In genomic region chr22:46578251-46578823, GRCh38 we compare ENCODE assay signal across 10 cellular contexts. TPM values are rescaled to one million over a fixed set of nuclear protein-coding genes. Genes with fewer than 3 reads are reported as not detected.
DNase-seq lines count a peak whose midpoint lies in the region; ATAC-seq, FAIRE-seq and TF ChIP-seq lines count a peak whose summit lies in the region.
"Had no signal": no experiment of that assay in that cellular context is flagged by ENCODE, and none has a peak within 500 bp of the region (broad histone marks: within the 10 kb centered on the region; RNA-seq: fewer than 3 reads in every experiment).

No MANE protein-coding gene starts in this region.

- no peak for FAIRE-seq in HepG2 (lab: Jason Lieb, UNC)
- FAIRE-seq: A204.1, islet of Langerhans had no signal

- ATAC-seq in SK-N-SH treated with all-trans-retinoic acid at 6 μM for 48 hours (no peak), HepG2 (peak; percentile 11)

- H3K4me2 ChIP-seq in SK-N-SH: peak overlapping the region; percentile 98
- peak overlapping the region; percentile 98 for H3K4me2 ChIP-seq in HepG2 (ENCODE audit: low read depth, low read length)

- H3K9ac ChIP-seq in SK-N-SH: no peak overlapping the region
- H3K9ac ChIP-seq in HepG2 (ENCODE audit: insufficient read depth, low read depth, low read length): peak overlapping the region; percentile 74

- no peaks in the 10 kb centered on the region for H3K36me3 ChIP-seq in SK-N-SH (replicated peaks in 1 of 2; ENCODE audit: control insufficient read depth in 1 of 2, insufficient read depth in 2 of 2, low read length in 1 of 2)
- H3K36me3 ChIP-seq in HepG2 (replicated peaks in 1 of 2; ENCODE audit: control insufficient read depth in 1 of 2, insufficient read depth in 2 of 2, low read length in 2 of 2): no peaks in the 10 kb centered on the region
- H3K36me3 ChIP-seq in suprapubic skin: no peaks in the 10 kb centered on the region

- H3K79me2 ChIP-seq in SK-N-SH (ENCODE audit: insufficient read depth) (peaks cover 4% of the 10 kb centered on the region), HepG2 (ENCODE audit: insufficient read depth, low read length) (peaks cover 25% of the 10 kb centered on the region)

- DNase-seq in SK-N-SH (no peak), astrocyte of the cerebellum (ENCODE audit: low read depth) (no peak), HepG2 (ENCODE audit: low spot score) (no peak), suprapubic skin (ENCODE audit: low spot score in 2 of 2) (peak in 1 of 2 donors; percentile 67), pons (ENCODE audit: low spot score) (no peak), NCI-H1105 treated with DMSO at 0.1 percent for 48 hours (lab: John Stamatoyannopoulos, UW) (no peak), ACHN (no peak)

- intact Hi-C loops in HepG2 (cut with micrococcal nuclease; ENCODE audit: unreplicated experiment): loop anchor here (5.0 to 10.0 kb wide), 2 partner anchors 74 to 156 kb away; partner anchors contain the start of gene CERK

- H3K4me3 ChIP-seq in SK-N-SH (ENCODE audit: low read depth in 2 of 2, low read length in 1 of 2): peak overlapping the region in 1 of 2 experiments; percentile 76; a peak in 3 of 4 replicates
- H3K4me3 ChIP-seq in astrocyte of the cerebellum (ENCODE audit: low read depth, low read length): peak overlapping the region; percentile 59
- H3K4me3 ChIP-seq in HepG2 (replicated peaks in 1 of 3; ENCODE audit: insufficient read depth in 1 of 3, low read depth in 2 of 3, low read length in 3 of 3): peak overlapping the region; percentile 63 to 80 (median 64)
- H3K4me3 ChIP-seq in suprapubic skin: peak overlapping the region; percentile 84

- peaks cover 4% of the 10 kb centered on the region for H3F3A ChIP-seq in SK-N-SH (replicated peaks; ENCODE audit: insufficient read depth)

- TF ChIP-seq POLR2A in HepG2 (IDR thresholded peaks at IDR 0.05; ENCODE audit: insufficient read depth in 1 of 2, low read depth in 2 of 2, low read length in 2 of 2): no peak
- no peak for TF ChIP-seq POLR2A in suprapubic skin (IDR thresholded peaks at IDR 0.05)

- TF ChIP-seq EP300 in SK-N-SH (IDR thresholded peaks at IDR 0.05; ENCODE audit: borderline replicate concordance in 1 of 2, low read depth in 1 of 2, low read length in 1 of 2) (no peak), HepG2 (IDR thresholded peaks at IDR 0.05; ENCODE audit: low read depth in 2 of 2, low read length in 2 of 2) (no peak), HepG2 (CRISPR knock-in tag; IDR thresholded peaks at IDR 0.05; ENCODE audit: borderline replicate concordance) (no peak), suprapubic skin (IDR thresholded peaks at IDR 0.05) (no peak)

- TF ChIP-seq CTCF in SK-N-SH (IDR thresholded peaks at IDR 0.05) (no peak), astrocyte of the cerebellum (IDR thresholded peaks at IDR 0.05; ENCODE audit: low read depth, low read length, missing control alignments) (no peak), HepG2 (CRISPR knock-in tag; IDR thresholded peaks at IDR 0.05) (no peak), suprapubic skin (IDR thresholded peaks at IDR 0.05) (no peak)

- in situ Hi-C loops in astrocyte of the cerebellum (cut with HindIII; ENCODE audit: low sequenced_read_pairs): no loop called here
- in situ Hi-C loops in HepG2 (cut with HindIII; ENCODE audit: extremely low pct_ligation_motif_present, low pct_unique_long_range_greater_than_20kb): no loop called here
- in situ Hi-C loops in ACHN (cut with HindIII; ENCODE audit: low pct_ligation_motif_present, low pct_unique_long_range_greater_than_20kb, low sequenced_read_pairs): no loop called here

- peaks cover 0 to 46% of the 10 kb centered on the region in 2 experiments; a peak in 3 of 4 replicates for H3K4me1 ChIP-seq in SK-N-SH (ENCODE audit: control insufficient read depth in 1 of 2, insufficient read depth in 2 of 2, low read depth in 1 of 2, low read length in 1 of 2)
- H3K4me1 ChIP-seq in HepG2 (ENCODE audit: insufficient read depth, low read length): peaks cover 82% of the 10 kb centered on the region
- peaks cover 64% of the 10 kb centered on the region for H3K4me1 ChIP-seq in suprapubic skin

- CTCF ChIA-PET in SK-N-SH (lab: Yijun Ruan, JAX): interaction anchor here (1.6 kb wide), 1 partner anchor 46 kb away, joined by 3 read pairs; no protein-coding TSS in a partner anchor
- CTCF ChIA-PET in HepG2 (lab: Yijun Ruan, JAX; ENCODE audit: low intra/inter-chr PET ratio, low total read pairs): no interaction called here

- H3K27me3 ChIP-seq in SK-N-SH (ENCODE audit: insufficient read depth): no peaks in the 10 kb centered on the region
- peaks cover 0 to 4% of the 10 kb centered on the region in 2 experiments; a peak in 1 of 5 replicates for H3K27me3 ChIP-seq in HepG2 (ENCODE audit: control insufficient read depth in 1 of 2, insufficient read depth in 2 of 2, low read length in 2 of 2)
- H3K27me3 ChIP-seq in suprapubic skin: no peaks in the 10 kb centered on the region

- no peaks in the 10 kb centered on the region for H3K9me2 ChIP-seq in SK-N-SH

- BruUV-seq in HepG2 (replicated peaks; lab: Mats Ljungman, UMichigan): TSS peak; percentile 32

- H2AFZ ChIP-seq in SK-N-SH (ENCODE audit: low read depth) (no peak overlapping the region), HepG2 (ENCODE audit: low read length) (no peak overlapping the region)

- H3K9me3 ChIP-seq in SK-N-SH: no peaks in the 10 kb centered on the region
- no peaks in the 10 kb centered on the region for H3K9me3 ChIP-seq in HepG2 (ENCODE audit: low read length)
- no peaks in the 10 kb centered on the region for H3K9me3 ChIP-seq in suprapubic skin

- H3K27ac ChIP-seq in SK-N-SH (ENCODE audit: low read depth in 2 of 2, low read length in 1 of 2) (peak overlapping the region in 1 of 2 experiments; percentile 76; a peak in 2 of 4 replicates), HepG2 (ENCODE audit: extremely low read length, insufficient read depth, low read length) (peak overlapping the region; percentile 56), suprapubic skin (peak overlapping the region; percentile 82)

- H4K20me1 ChIP-seq in SK-N-SH (ENCODE audit: insufficient read depth) (no peaks in the 10 kb centered on the region), HepG2 (ENCODE audit: insufficient read depth, low read length) (peaks cover 6% of the 10 kb centered on the region)

- POLR2A ChIA-PET in SK-N-SH (lab: Yijun Ruan, JAX) (interaction anchor here (0.5 kb wide), 1 partner anchor 114 kb away, joined by 3 read pairs; no protein-coding TSS in a partner anchor), HepG2 (lab: Yijun Ruan, JAX) (no interaction called here)

- WGBS in SK-N-SH (ENCODE audit: low lambda C conversion rate): 87% methylated on average over 4 of the region's 9 CpGs
- WGBS in HepG2 (ENCODE audit: low lambda C conversion rate): 0% methylated on average over 6 of the region's 9 CpGs
- WGBS in suprapubic skin: 0% methylated on average over 3 of the region's 9 CpGs

- no peak for TF ChIP-seq RAD21 in SK-N-SH (IDR thresholded peaks at IDR 0.05; ENCODE audit: low read length)
- TF ChIP-seq RAD21 in HepG2 (CRISPR knock-in tag; IDR thresholded peaks at IDR 0.05): no peak

RNA-seq across cellular contexts. Expression of gene CELSR1, which starts 40.9 kb away (rescaled TPM):
- polyA plus RNA-seq in SK-N-SH (2012; rRNA removed) (1.8 and 5.0 TPM in 2 replicates), HepG2 (2011; rRNA removed) (0.78 and 0.84 TPM in 2 replicates)
- 2.0 and 3.3 TPM in 2 replicates for polyA plus RNA-seq in SK-N-SH (2012; cell fraction: cytosol; rRNA removed)
- 4.3 and 5.2 TPM in 2 replicates for polyA plus RNA-seq in SK-N-SH (2012; cell fraction: nucleus; rRNA removed)
- total RNA-seq in HepG2 (2016; rRNA removed; fragmentation: Illumina TruSeq; extraction: Trizol) (1.5 and 1.8 TPM in 2 replicates), suprapubic skin (100 to 1,000 TPM in 1 of 4 donors, 10 to 100 TPM in 3; 75.6 to 102 (median 77.5) TPM)
- 0.53 and 0.71 TPM in 2 replicates for total RNA-seq in HepG2 (2016; cell fraction: cytosol; rRNA removed; fragmentation: Illumina TruSeq; extraction: Trizol; ENCODE audit: low read depth)
- total RNA-seq in HepG2 (2016; cell fraction: insoluble cytoplasmic fraction; rRNA removed; fragmentation: Illumina TruSeq; extraction: Trizol): 1.1 and 1.6 TPM in 2 replicates
- total RNA-seq in HepG2 (2016; cell fraction: membrane; rRNA removed; fragmentation: Illumina TruSeq; extraction: Trizol): 0.62 and 0.71 TPM in 2 replicates
- 2.1 and 2.2 TPM in 2 replicates for total RNA-seq in HepG2 (2016; cell fraction: nucleus; rRNA removed; fragmentation: Illumina TruSeq; extraction: Trizol)
- 0.49 and 0.62 TPM in 2 replicates for polyA plus RNA-seq in HepG2 (2011; cell fraction: cytosol; rRNA removed)
- polyA plus RNA-seq in HepG2 (2011; cell fraction: nucleus; rRNA removed): 2.1 and 3.6 TPM in 2 replicates
- polyA plus RNA-seq in HepG2 (2012): 0.75 and 0.95 TPM in 2 replicates
- polyA plus RNA-seq in HepG2 (2016; cell fraction: cytosol; fragmentation: Illumina TruSeq; extraction: Trizol; ENCODE audit: low read depth): 0.17 and 0.26 TPM in 2 replicates
- polyA plus RNA-seq in HepG2 (2016; cell fraction: insoluble cytoplasmic fraction; fragmentation: Illumina TruSeq; extraction: Trizol; ENCODE audit: low read depth): 0.76 and 1.3 TPM in 2 replicates
- polyA plus RNA-seq in HepG2 (2016; cell fraction: membrane; fragmentation: Illumina TruSeq; extraction: Trizol; ENCODE audit: low read depth): 0.38 and 0.70 TPM in 2 replicates
- polyA plus RNA-seq in HepG2 (2016; cell fraction: nucleus; fragmentation: Illumina TruSeq; extraction: Trizol; ENCODE audit: insufficient read depth, low read depth): 4.1 and 5.1 TPM in 2 replicates
- polyA minus RNA-seq in HepG2 (2011; rRNA and poly(A)+ RNA removed; ENCODE audit: low replicate concordance): 4.5 and 19.4 TPM in 2 replicates
- 0.30 and 1.1 TPM in 2 replicates for polyA minus RNA-seq in HepG2 (2011; cell fraction: cytosol; rRNA and poly(A)+ RNA removed)
- polyA minus RNA-seq in HepG2 (2011; cell fraction: nucleus; rRNA and poly(A)+ RNA removed): 2.0 and 3.5 TPM in 2 replicates

RNA-seq across cellular contexts. Expression of gene GRAMD4, which starts 41.8 kb away (rescaled TPM):
- polyA plus RNA-seq in SK-N-SH (2012; rRNA removed) (13.5 and 15.5 TPM in 2 replicates), HepG2 (2011; rRNA removed) (15.2 and 16.8 TPM in 2 replicates)
- 7.8 and 11.0 TPM in 2 replicates for polyA plus RNA-seq in SK-N-SH (2012; cell fraction: cytosol; rRNA removed)
- 22.3 and 31.8 TPM in 2 replicates for polyA plus RNA-seq in SK-N-SH (2012; cell fraction: nucleus; rRNA removed)
- total RNA-seq in HepG2 (2016; rRNA removed; fragmentation: Illumina TruSeq; extraction: Trizol) (12.9 and 15.7 TPM in 2 replicates), suprapubic skin (100 to 1,000 TPM in 3 of 4 donors, 10 to 100 TPM in 1; 64.1 to 230 (median 164) TPM)
- 14.1 and 16.3 TPM in 2 replicates for total RNA-seq in HepG2 (2016; cell fraction: cytosol; rRNA removed; fragmentation: Illumina TruSeq; extraction: Trizol; ENCODE audit: low read depth)
- 6.4 and 16.5 TPM in 2 replicates for total RNA-seq in HepG2 (2016; cell fraction: insoluble cytoplasmic fraction; rRNA removed; fragmentation: Illumina TruSeq; extraction: Trizol)
- 12.4 and 12.8 TPM in 2 replicates for total RNA-seq in HepG2 (2016; cell fraction: membrane; rRNA removed; fragmentation: Illumina TruSeq; extraction: Trizol)
- total RNA-seq in HepG2 (2016; cell fraction: nucleus; rRNA removed; fragmentation: Illumina TruSeq; extraction: Trizol): 23.1 and 33.6 TPM in 2 replicates
- polyA plus RNA-seq in HepG2 (2011; cell fraction: cytosol; rRNA removed): 9.6 and 13.3 TPM in 2 replicates
- polyA plus RNA-seq in HepG2 (2011; cell fraction: nucleus; rRNA removed): 31.6 and 32.7 TPM in 2 replicates
- 11.1 and 12.7 TPM in 2 replicates for polyA plus RNA-seq in HepG2 (2012)
- 2.2 and 2.8 TPM in 2 replicates for polyA plus RNA-seq in HepG2 (2016; cell fraction: cytosol; fragmentation: Illumina TruSeq; extraction: Trizol; ENCODE audit: low read depth)
- 5.3 and 6.3 TPM in 2 replicates for polyA plus RNA-seq in HepG2 (2016; cell fraction: insoluble cytoplasmic fraction; fragmentation: Illumina TruSeq; extraction: Trizol; ENCODE audit: low read depth)
- 4.4 and 6.1 TPM in 2 replicates for polyA plus RNA-seq in HepG2 (2016; cell fraction: membrane; fragmentation: Illumina TruSeq; extraction: Trizol; ENCODE audit: low read depth)
- 20.4 and 22.4 TPM in 2 replicates for polyA plus RNA-seq in HepG2 (2016; cell fraction: nucleus; fragmentation: Illumina TruSeq; extraction: Trizol; ENCODE audit: insufficient read depth, low read depth)
- polyA minus RNA-seq in HepG2 (2011; rRNA and poly(A)+ RNA removed; ENCODE audit: low replicate concordance): 27.9 and 38.7 TPM in 2 replicates
- polyA minus RNA-seq in HepG2 (2011; cell fraction: cytosol; rRNA and poly(A)+ RNA removed): 10.0 and 13.9 TPM in 2 replicates
- polyA minus RNA-seq in HepG2 (2011; cell fraction: nucleus; rRNA and poly(A)+ RNA removed): 18.5 and 30.2 TPM in 2 replicates

Comparison
In these comparisons a context has a peak if more than half of its experiments do, and no peak if none do; other contexts are left out.
1. RNA of gene CELSR1, which starts 40.9 kb away (total RNA-seq): 75.6 to 102 TPM in suprapubic skin; 0.53 to 2.2 TPM in HepG2; every median in the first group is over 10 times any median in the second.
2. Of the 25 proteins assayed by ChIP-seq in both HepG2 and SK-N-SH: peak only in HepG2: TAF1; only in SK-N-SH: none; in both: none; in neither: 24.